14 cellular contexts compared by ENCODE assay signal in the genomic region with DNA sequence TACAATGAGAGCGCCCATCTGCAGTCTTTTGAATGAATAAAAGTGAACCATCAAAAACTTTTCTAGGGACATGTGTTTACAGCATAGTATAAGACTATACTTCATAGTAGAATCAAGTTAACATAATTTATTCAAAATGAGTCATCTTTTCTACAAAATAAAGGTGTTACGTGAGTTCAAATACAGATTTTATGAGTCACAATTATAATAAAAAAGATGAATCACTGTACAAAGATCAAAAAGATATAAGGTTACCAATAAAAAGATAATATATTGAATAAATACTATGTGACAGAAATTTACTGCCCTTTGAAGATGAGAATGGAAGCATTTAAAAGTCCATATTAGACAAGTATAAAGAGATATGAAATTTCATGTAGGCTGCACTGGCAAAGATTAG. TPM values are rescaled to one million over a fixed set of nuclear protein-coding genes. Genes with fewer than 3 reads are reported as not detected.
A peak's percentile ranks its signal among the peaks of the same experiment; 100 is the strongest.
DNase-seq lines count a peak whose midpoint lies in the region; ATAC-seq, FAIRE-seq and TF ChIP-seq lines count a peak whose summit lies in the region.
"Had no signal": no experiment of that assay in that cellular context is flagged by ENCODE, and none has a peak within 500 bp of the region (broad histone marks: within the 10 kb centered on the region; RNA-seq: fewer than 3 reads in every experiment).

No MANE protein-coding gene starts in this region.

- H3K4me2 ChIP-seq in MM.1S (ENCODE audit: low read depth, low read length): no peak overlapping the region

- peaks cover 51% of the 10 kb centered on the region for H3K79me2 ChIP-seq in MM.1S (ENCODE audit: low read length)

- no peak overlapping the region for H3K9ac ChIP-seq in MM.1S (ENCODE audit: low read length)

- peaks cover 4% of the 10 kb centered on the region for H3K36me3 Mint-ChIP-seq in brain

- H3K9me3 ChIP-seq in pancreas (no peaks in the 10 kb centered on the region), MM.1S (replicated peaks; ENCODE audit: insufficient read depth, low read length) (no peaks in the 10 kb centered on the region)
- H3K9me3 ChIP-seq: right atrium auricular region, tibial artery had no signal

- ATAC-seq in pancreas: no peak

- H3K36me3 ChIP-seq in pancreas (peaks cover 0 to 2% (median 0%) of the 10 kb centered on the region in 3 donors), MM.1S (replicated peaks; ENCODE audit: insufficient read depth, low read length) (no peaks in the 10 kb centered on the region)
- H3K36me3 ChIP-seq: right atrium auricular region had no signal

- H3K9me3 Mint-ChIP-seq in brain: peaks cover 0 to 3% (median 0%) of the 10 kb centered on the region in 5 experiments

- H3K4me3 ChIP-seq in pancreas: no peak overlapping the region
- H3K4me3 ChIP-seq in MM.1S (ENCODE audit: low read length): no peak overlapping the region
- H3K4me3 ChIP-seq: right atrium auricular region, tibial artery had no signal

- intact Hi-C loops in pancreas (cut with DNase I): no loop called here

- DNase-seq in NCI-H345 treated with DMSO at 0.1 percent for 48 hours (lab: John Stamatoyannopoulos, UW; ENCODE audit: unreplicated experiment): peak; percentile 10
- no peak for DNase-seq in NCI-H345 (lab: John Stamatoyannopoulos, UW)
- peak; percentile 29 for DNase-seq in LHCN-M2 (ENCODE audit: low read depth)
- DNase-seq in pancreas: no peak
- DNase-seq in MM.1S: no peak
- DNase-seq in amniotic stem cell (lab: John Stamatoyannopoulos, UW): no peak
- no peak for DNase-seq in NCI-H2227 (lab: John Stamatoyannopoulos, UW; ENCODE audit: unreplicated experiment)
- DNase-seq: ACHN, erythroblast, KG1, NCI-H2171, tibial artery had no signal

- H3K27me3 Mint-ChIP-seq in brain: peaks cover 17% of the 10 kb centered on the region

- H3K4me3 Mint-ChIP-seq in brain: peak overlapping the region in 4 of 5 experiments; percentile 62 to 98 (median 93)

- H3K9me2 ChIP-seq in MM.1S (replicated peaks; ENCODE audit: insufficient read depth, low read length): no peaks in the 10 kb centered on the region

- H3F3A ChIP-seq in MM.1S (ENCODE audit: insufficient read depth, low read length): no peaks in the 10 kb centered on the region

- TF ChIP-seq CTCF in brain (conservative IDR thresholded peaks at IDR 0.05) (no peak), pancreas (IDR thresholded peaks at IDR 0.05) (no peak), MM.1S (IDR thresholded peaks at IDR 0.05; ENCODE audit: low read length) (no peak)

- H3K27ac Mint-ChIP-seq in brain: no peak overlapping the region

- peak; percentile 75 for FAIRE-seq in pancreas (lab: Jason Lieb, UNC)

- peaks cover 9 to 19% (median 18%) of the 10 kb centered on the region in 3 donors for H3K4me1 ChIP-seq in pancreas
- H3K4me1 ChIP-seq in MM.1S (ENCODE audit: low read length): no peaks in the 10 kb centered on the region

- peaks cover 79% of the 10 kb centered on the region for H3K4me1 Mint-ChIP-seq in brain

- H3K27me3 ChIP-seq in pancreas (no peaks in the 10 kb centered on the region), MM.1S (replicated peaks; ENCODE audit: insufficient read depth, low read length) (no peaks in the 10 kb centered on the region)
- H3K27me3 ChIP-seq: right atrium auricular region, tibial artery had no signal

- no peak overlapping the region for H3K27ac ChIP-seq in pancreas
- no peak overlapping the region for H3K27ac ChIP-seq in MM.1S (ENCODE audit: low read length)
- H3K27ac ChIP-seq: right atrium auricular region, tibial artery had no signal

- no peak overlapping the region for H2AFZ ChIP-seq in MM.1S (ENCODE audit: low read length)

- no peaks in the 10 kb centered on the region for H4K20me1 ChIP-seq in MM.1S (ENCODE audit: insufficient read depth, low read length)

- WGBS in pancreas, 2 donors: 77% methylated on average over 2 of the region's 2 CpGs

RNA-seq across cellular contexts. Expression of gene MBIP, which starts 2.8 kb away (rescaled TPM):
- total RNA-seq in LHCN-M2 (2014; rRNA removed) (8.9 and 10.4 TPM in 2 replicates), pancreas (10 to 100 TPM in 2 of 6 donors, 1 to 10 TPM in 4; 7.4 to 11.9 (median 9.0) TPM)
- 7.0 TPM for polyA plus RNA-seq in LHCN-M2 (2012)
- polyA plus RNA-seq in brain (ENCODE audit: insufficient read depth, low read depth, low replicate concordance) (32.6 TPM), pancreas (10 to 100 TPM in 1 of 2 donors, 1 to 10 TPM in 1; 6.0 to 15.0 TPM)

Comparison
In these comparisons a context has a peak if more than half of its experiments do, and no peak if none do; other contexts are left out.
1. DNase-seq: peak in NCI-H345 treated with DMSO at 0.1 percent for 48 hours (single experiment) and LHCN-M2 (single experiment); none in NCI-H345 (single experiment), pancreas (0 of 6), MM.1S (single experiment), amniotic stem cell (single experiment) and NCI-H2227 (single experiment).